ENCODE assay signal across 1 cellular context in genomic region chr15:52082197-52083036, GRCh38.
TF ChIP-seq lines count a peak whose summit lies in the region.

No MANE protein-coding gene starts in this region.

TF ChIP-seq in H1, 55 proteins besides CTCF, POLR2A, EP300 and RAD21 (continued from another document):
- TF ChIP-seq CBX5 (IDR thresholded peaks at IDR 0.05; ENCODE audit: low read depth, low read length): no peak
- TF ChIP-seq TEAD4 (IDR thresholded peaks at IDR 0.05; ENCODE audit: low read depth, low read length): no peak
- TF ChIP-seq NRF1 (IDR thresholded peaks at IDR 0.05; ENCODE audit: low read depth, low read length): no peak
- TF ChIP-seq RFX5 (IDR thresholded peaks at IDR 0.05; ENCODE audit: borderline replicate concordance, low read depth, low read length): no peak
- TF ChIP-seq ATF2 (IDR thresholded peaks at IDR 0.05; ENCODE audit: low read length): no peak
- TF ChIP-seq TCF12 (IDR thresholded peaks at IDR 0.05; ENCODE audit: low read depth, low read length): no peak
- TF ChIP-seq EGR1 (IDR thresholded peaks at IDR 0.05; ENCODE audit: borderline replicate concordance, low read depth, low read length): no peak
- no peak for TF ChIP-seq GTF2F1 (IDR thresholded peaks at IDR 0.05; ENCODE audit: borderline replicate concordance, low read depth, low read length)
- TF ChIP-seq TAF1 (IDR thresholded peaks at IDR 0.05; ENCODE audit: low read depth, low read length): no peak
- no peak for TF ChIP-seq CHD7 (IDR thresholded peaks at IDR 0.05; ENCODE audit: insufficient replicate concordance, low read length)
